ENCODE assay signal across 18 cellular contexts in genomic region chr14:56175773-56176172, GRCh38. TPM values are rescaled to one million over a fixed set of nuclear protein-coding genes. Genes with fewer than 3 reads are reported as not detected.
A peak's percentile ranks its signal among the peaks of the same experiment; 100 is the strongest.
DNase-seq lines count a peak whose midpoint lies in the region; ATAC-seq and TF ChIP-seq lines count a peak whose summit lies in the region.
"Had no signal": no experiment of that assay in that cellular context is flagged by ENCODE, and none has a peak within 500 bp of the region (broad histone marks: within the 10 kb centered on the region; RNA-seq: fewer than 3 reads in every experiment).

No MANE protein-coding gene starts in this region.

- no peaks in the 10 kb centered on the region for H3K36me3 ChIP-seq in CD4-positive, CD25-positive, alpha-beta regulatory T cell (ENCODE audit: control insufficient read depth, insufficient read depth, low read length)
- H3K36me3 ChIP-seq in OCI-LY1 (ENCODE audit: insufficient read depth, low read length) (no peaks in the 10 kb centered on the region), mesenchymal stem cell (ENCODE audit: control insufficient read depth in 1 of 2, insufficient read depth in 2 of 2, low read depth in 1 of 2, low read length in 2 of 2) (no peaks in the 10 kb centered on the region)

- H4K8ac ChIP-seq in H9 (replicated peaks; ENCODE audit: insufficient read length, low read depth, low read length) = no peak overlapping the region
- H4K8ac ChIP-seq in mesenchymal stem cell (ENCODE audit: low read length) = no peak overlapping the region

- peaks cover 0 to 44% (median 26%) of the 10 kb centered on the region in 4 donors for H3K4me1 Mint-ChIP-seq in CD4-positive, CD25-positive, alpha-beta regulatory T cell
- peaks cover 23 to 30% of the 10 kb centered on the region in 2 experiments for H3K4me1 Mint-ChIP-seq in H9

- no peak overlapping the region for H3K4me3 ChIP-seq in CD4-positive, CD25-positive, alpha-beta regulatory T cell (ENCODE audit: low read depth, low read length)
- H3K4me3 ChIP-seq in OCI-LY1 (ENCODE audit: low read depth, low read length, poor library complexity, severe bottlenecking) (no peak overlapping the region), mesenchymal stem cell (ENCODE audit: insufficient read depth in 1 of 2, low read depth in 1 of 2, low read length in 2 of 2) (no peak overlapping the region)
- H3K4me3 ChIP-seq: BLaER1 treated with 17β-estradiol and CSF1 and Interleukin-3, amounts not matched to agents 10 nM and 100 nM; GM23248; K562 had no signal

- no peak for DNase-seq in CD4-positive, CD25-positive, alpha-beta regulatory T cell
- DNase-seq in H9 (no peak), mesenchymal stem cell (peak; percentile 63)
- DNase-seq: CD8-positive, alpha-beta memory T cell; COR-L47; DMS 273 treated with DMSO at 0.1 percent for 48 hours; DMS53; GM23248; HCEC 1CT had no signal

- H4K5ac ChIP-seq in H9 (ENCODE audit: insufficient read length, low read depth, low read length) = no peak overlapping the region

- no peaks in the 10 kb centered on the region for H3K27me3 ChIP-seq in CD4-positive, CD25-positive, alpha-beta regulatory T cell (ENCODE audit: control insufficient read depth, insufficient read depth, low read length)
- H3K27me3 ChIP-seq in H9 (ENCODE audit: insufficient read depth, low read length) (no peaks in the 10 kb centered on the region), OCI-LY1 (ENCODE audit: insufficient read depth, low read length) (no peaks in the 10 kb centered on the region), mesenchymal stem cell (ENCODE audit: control insufficient read depth in 1 of 2, insufficient read depth in 1 of 2, low read length in 2 of 2) (no peaks in the 10 kb centered on the region)
- H3K27me3 ChIP-seq: BLaER1 treated with 17β-estradiol and CSF1 and Interleukin-3, amounts not matched to agents 10 nM and 100 nM had no signal

- H3K9me3 Mint-ChIP-seq in CD4-positive, CD25-positive, alpha-beta regulatory T cell = peaks cover 0 to 4% (median 0%) of the 10 kb centered on the region in 7 donors
- no peaks in the 10 kb centered on the region; a peak in 1 of 5 replicates for H3K9me3 Mint-ChIP-seq in H9

- H3K79me1 ChIP-seq in H9 (ENCODE audit: insufficient read depth, low read depth, low read length, poor library complexity, severe bottlenecking) = no peaks in the 10 kb centered on the region
- H3K79me1 ChIP-seq in mesenchymal stem cell (replicated peaks; ENCODE audit: low read length, poor library complexity, severe bottlenecking) = peaks cover 16% of the 10 kb centered on the region

- no peak overlapping the region for H2BK5ac ChIP-seq in H9 (ENCODE audit: insufficient read length, low read length)
- no peak overlapping the region for H2BK5ac ChIP-seq in mesenchymal stem cell (ENCODE audit: low read depth, low read length, poor library complexity, severe bottlenecking)

- H3K18ac ChIP-seq in H9 (ENCODE audit: insufficient read length, low read depth, low read length) (no peak overlapping the region), mesenchymal stem cell (ENCODE audit: low read depth in 1 of 2, low read length in 2 of 2) (peak overlapping the region in 1 of 2 experiments; percentile 35)

- no peak overlapping the region for H2BK120ac ChIP-seq in H9 (ENCODE audit: low read depth, low read length, poor library complexity, severe bottlenecking)
- no peak overlapping the region for H2BK120ac ChIP-seq in mesenchymal stem cell (ENCODE audit: low read depth, low read length)

- peaks cover 4% of the 10 kb centered on the region for H3K27me3 Mint-ChIP-seq in CD4-positive, CD25-positive, alpha-beta regulatory T cell
- no peaks in the 10 kb centered on the region for H3K27me3 Mint-ChIP-seq in H9 (ENCODE audit: low read depth)
- H3K27me3 Mint-ChIP-seq: B cell; CD8-positive, alpha-beta memory T cell had no signal

- H2BK20ac ChIP-seq in H9 (ENCODE audit: low read depth, low read length, poor library complexity, severe bottlenecking) = no peak overlapping the region

- H2BK15ac ChIP-seq in H9 (ENCODE audit: low read depth, low read length) = no peak overlapping the region
- H2BK15ac ChIP-seq in mesenchymal stem cell (ENCODE audit: low read depth, poor library complexity, severe bottlenecking) = no peak overlapping the region

- H3K27ac ChIP-seq in CD4-positive, CD25-positive, alpha-beta regulatory T cell (ENCODE audit: insufficient read depth, low read length, poor library complexity, severe bottlenecking) = no peak overlapping the region
- no peak overlapping the region for H3K27ac ChIP-seq in H9 (ENCODE audit: insufficient read length, low read depth, low read length)
- H3K27ac ChIP-seq in OCI-LY1 (ENCODE audit: low read depth, low read length, poor library complexity, severe bottlenecking) = peak overlapping the region; percentile 95
- H3K27ac ChIP-seq in mesenchymal stem cell (ENCODE audit: low read length, poor library complexity, severe bottlenecking) = no peak overlapping the region
- H3K27ac ChIP-seq: BLaER1 treated with 17β-estradiol and CSF1 and Interleukin-3, amounts not matched to agents 10 nM and 100 nM; GM23248; HL-60 had no signal

- no peak overlapping the region for H3K56ac ChIP-seq in H9 (ENCODE audit: insufficient read length, low read depth, low read length)

- H3K4ac ChIP-seq in H9 (ENCODE audit: low read depth, low read length) (no peak overlapping the region), mesenchymal stem cell (ENCODE audit: low read depth in 1 of 2, low read length in 2 of 2) (peak overlapping the region in 1 of 2 experiments; percentile 63)

- H3K4me3 Mint-ChIP-seq in CD4-positive, CD25-positive, alpha-beta regulatory T cell = no peak overlapping the region
- H3K4me3 Mint-ChIP-seq in H9 = no peak overlapping the region
- H3K4me3 Mint-ChIP-seq: B cell; CD8-positive, alpha-beta memory T cell had no signal

- no peak overlapping the region for H2AK5ac ChIP-seq in H9 (ENCODE audit: insufficient read length, low read length)
- no peak overlapping the region for H2AK5ac ChIP-seq in mesenchymal stem cell (ENCODE audit: low read length, severe bottlenecking)

- H3T11ph ChIP-seq in H9 (ENCODE audit: low read length) = no peak overlapping the region

- peak overlapping the region; percentile 12 to 57 (median 23) for H3K27ac Mint-ChIP-seq in CD4-positive, CD25-positive, alpha-beta regulatory T cell
- H3K27ac Mint-ChIP-seq in H9 = peak overlapping the region in 2 of 3 experiments; percentile 44 to 93; a peak in 2 of 7 replicates
- H3K27ac Mint-ChIP-seq: B cell; CD8-positive, alpha-beta memory T cell had no signal

- H3K9me2 ChIP-seq in OCI-LY1 (ENCODE audit: low read depth, low read length) = no peaks in the 10 kb centered on the region

- H2BK12ac ChIP-seq in H9 (ENCODE audit: insufficient read length, low read depth, low read length) (no peak overlapping the region), mesenchymal stem cell (ENCODE audit: low read length in 2 of 2) (no peak overlapping the region)

- H3K14ac ChIP-seq in H9 (ENCODE audit: insufficient read depth, low read length) (no peak overlapping the region), mesenchymal stem cell (ENCODE audit: low read length in 2 of 2) (no peak overlapping the region)

- H2AFZ ChIP-seq in H9 (ENCODE audit: low read length) (no peak overlapping the region), OCI-LY1 (ENCODE audit: low read length) (no peak overlapping the region), mesenchymal stem cell (ENCODE audit: low read depth, low read length) (no peak overlapping the region)
- H2AFZ ChIP-seq: GM23248 had no signal

- H4K91ac ChIP-seq in H9 (ENCODE audit: insufficient read length, low read depth, low read length) (no peak overlapping the region), mesenchymal stem cell (ENCODE audit: low read length) (no peak overlapping the region)

- no peaks in the 10 kb centered on the region for H3K9me3 ChIP-seq in CD4-positive, CD25-positive, alpha-beta regulatory T cell (ENCODE audit: control insufficient read depth in 2 of 2, low read length in 2 of 2)
- no peaks in the 10 kb centered on the region for H3K9me3 ChIP-seq in H9 (ENCODE audit: control insufficient read depth, low read depth, low read length)
- no peaks in the 10 kb centered on the region for H3K9me3 ChIP-seq in OCI-LY1 (ENCODE audit: low read length)
- no peaks in the 10 kb centered on the region for H3K9me3 ChIP-seq in mesenchymal stem cell (ENCODE audit: control insufficient read depth, low read length)

- H3K79me2 ChIP-seq in H9 (ENCODE audit: insufficient read depth, low read length) = peaks cover 1% of the 10 kb centered on the region; the same call in 1 of the 2 replicates
- no peaks in the 10 kb centered on the region for H3K79me2 ChIP-seq in OCI-LY1 (ENCODE audit: insufficient read depth, low read length)

- H3K23me2 ChIP-seq in H9 (ENCODE audit: insufficient read length, low read depth, low read length, poor library complexity, severe bottlenecking) = no peaks in the 10 kb centered on the region

- no peaks in the 10 kb centered on the region for H3F3A ChIP-seq in OCI-LY1 (ENCODE audit: insufficient read depth, low read length)

- no peak for ATAC-seq in CD4-positive, CD25-positive, alpha-beta regulatory T cell (ENCODE audit: low read depth in 2 of 2)
- no peak for ATAC-seq in HG03521 (IDR thresholded peaks at IDR 0.05; ENCODE audit: unreplicated experiment)
- ATAC-seq in HG02588 (IDR thresholded peaks at IDR 0.05; ENCODE audit: unreplicated experiment) = no peak
- ATAC-seq in HG03045 (IDR thresholded peaks at IDR 0.05; ENCODE audit: unreplicated experiment) = no peak
- ATAC-seq: K562 had no signal

- no CpG with 5 or more reads among the region's 2 CpGs for WGBS in H9 (ENCODE audit: extremely low coverage, insufficient read length, low lambda C conversion rate)
- 36% methylated on average over 1 of the region's 2 CpGs for WGBS in mesenchymal stem cell

- no peak for TF ChIP-seq CTCF in H9 (conservative IDR thresholded peaks at IDR 0.05)
- no peak for TF ChIP-seq CTCF in OCI-LY1 (IDR thresholded peaks at IDR 0.05; ENCODE audit: low read length)

- peaks cover 6% of the 10 kb centered on the region for H3K4me1 ChIP-seq in CD4-positive, CD25-positive, alpha-beta regulatory T cell (ENCODE audit: control insufficient read depth, insufficient read depth, low read length, poor library complexity, severe bottlenecking)
- H3K4me1 ChIP-seq in H9 (ENCODE audit: insufficient read depth, low read length) = no peaks in the 10 kb centered on the region
- peaks cover 98% of the 10 kb centered on the region for H3K4me1 ChIP-seq in OCI-LY1 (ENCODE audit: insufficient read depth, low read length, severe bottlenecking)
- peaks cover 6% of the 10 kb centered on the region for H3K4me1 ChIP-seq in mesenchymal stem cell (ENCODE audit: control insufficient read depth, insufficient read depth, low read depth, low read length)

- H3K4me2 ChIP-seq in H9 (ENCODE audit: insufficient read depth, insufficient read length, low read length) = no peak overlapping the region
- H3K4me2 ChIP-seq in OCI-LY1 (ENCODE audit: low read length) = no peak overlapping the region
- no peak overlapping the region for H3K4me2 ChIP-seq in mesenchymal stem cell (ENCODE audit: low read length, poor library complexity, severe bottlenecking)
- H3K4me2 ChIP-seq: BLaER1 treated with 17β-estradiol and CSF1 and Interleukin-3, amounts not matched to agents 10 nM and 100 nM had no signal

- H3K23ac ChIP-seq in H9 (ENCODE audit: insufficient read length, low read depth, low read length) (no peak overlapping the region), mesenchymal stem cell (ENCODE audit: low read length in 2 of 2) (no peak overlapping the region)

- peaks cover 19% of the 10 kb centered on the region for H3K36me3 Mint-ChIP-seq in CD4-positive, CD25-positive, alpha-beta regulatory T cell
- H3K36me3 Mint-ChIP-seq in H9 (ENCODE audit: insufficient read depth in 1 of 3, low read depth in 3 of 3) = peaks cover 0 to 15% (median 0%) of the 10 kb centered on the region in 3 experiments; a peak in 4 of 7 replicates

- no peaks in the 10 kb centered on the region for H4K20me1 ChIP-seq in H9 (ENCODE audit: control insufficient read depth, insufficient read depth, insufficient read length)
- no peaks in the 10 kb centered on the region for H4K20me1 ChIP-seq in OCI-LY1 (ENCODE audit: insufficient read depth, low read length)

- no peak overlapping the region for H3K9ac ChIP-seq in H9 (ENCODE audit: extremely low read depth, insufficient read length, low read length)
- no peak overlapping the region for H3K9ac ChIP-seq in OCI-LY1 (ENCODE audit: low read length)
- no peak overlapping the region for H3K9ac ChIP-seq in mesenchymal stem cell (ENCODE audit: low read length)
- H3K9ac ChIP-seq: BLaER1 treated with 17β-estradiol and CSF1 and Interleukin-3, amounts not matched to agents 10 nM and 100 nM; GM23248 had no signal

RNA-seq across cellular contexts. Expression of gene PELI2, which starts 57.6 kb away (rescaled TPM):
- total RNA-seq in CD4-positive, CD25-positive, alpha-beta regulatory T cell = 5.8 TPM
- polyA plus RNA-seq in CD4-positive, CD25-positive, alpha-beta regulatory T cell = 1 to 10 TPM in 2 of 4 donors, under 1 TPM in 2; 0.07 to 1.4 (median 1.0) TPM
- 16.2 and 18.0 TPM in 2 replicates for total RNA-seq in H9 (2021)
- polyA plus RNA-seq in mesenchymal stem cell (2013, experiment 1 of 2) = 4.6 TPM
- polyA plus RNA-seq in mesenchymal stem cell (2013, experiment 2 of 2) = 4.7 TPM
- total RNA-seq: A172 had no signal
